Comparison of ENCODE assay signal across 13 cellular contexts in genomic region chr3:52671676-52672075, GRCh38. TPM values are rescaled to one million over a fixed set of nuclear protein-coding genes. Genes with fewer than 3 reads are reported as not detected.
A peak's percentile ranks its signal among the peaks of the same experiment; 100 is the strongest.
DNase-seq lines count a peak whose midpoint lies in the region; ATAC-seq and TF ChIP-seq lines count a peak whose summit lies in the region.
"Had no signal": no experiment of that assay in that cellular context is flagged by ENCODE, and none has a peak within 500 bp of the region (broad histone marks: within the 10 kb centered on the region; RNA-seq: fewer than 3 reads in every experiment).

No MANE protein-coding gene starts in this region.

- no peak overlapping the region for H3K27ac Mint-ChIP-seq in nephron progenitor cell

- H3K36me3 ChIP-seq in SJCRH30 (peaks cover 59% of the 10 kb centered on the region), psoas muscle (ENCODE audit: insufficient read depth in 1 of 2, low read depth in 1 of 2) (peaks cover 14 to 97% of the 10 kb centered on the region in 2 donors)

- H3K4me1 Mint-ChIP-seq in nephron progenitor cell: no peaks in the 10 kb centered on the region
- H3K4me1 Mint-ChIP-seq: neural crest cell had no signal

- intact Hi-C loops in psoas muscle (cut with DNase I): loop anchor here (2.0 to 10.0 kb wide), 2 partner anchors 63 to 187 kb away; no protein-coding TSS in a partner anchor

- no peak for ATAC-seq in psoas muscle

- DNase-seq in GM12865 (ENCODE audit: low read depth): peak; percentile 31
- no peak for DNase-seq in SJCRH30
- DNase-seq in coronary artery (ENCODE audit: low spot score): no peak
- no peak for DNase-seq in psoas muscle
- no peak for DNase-seq in HuH-7 (ENCODE audit: low spot score)
- no peak for DNase-seq in activated CD4-positive, alpha-beta T cell treated with anti-CD3 and anti-CD28 coated beads, Interleukin-2, amount 50 U/mL, for 48 hours
- no peak for DNase-seq in cerebellar nuclear complex (lab: John Stamatoyannopoulos, UW)
- DNase-seq in nephron progenitor cell: no peak
- DNase-seq: COR-L47; NCI-H146; stimulated activated CD4-positive, alpha-beta T cell treated with anti-CD3 and anti-CD28 coated beads, Interleukin-1b, Interleukin-23, amount 100 ng/mL, for 48 hours had no signal

- no peaks in the 10 kb centered on the region for H3K9me3 ChIP-seq in SJCRH30 (replicated peaks)
- no peaks in the 10 kb centered on the region for H3K9me3 ChIP-seq in psoas muscle

- WGBS in psoas muscle, 3 donors: 35 to 61% (median 45%) methylated on average over 1 of the region's 1 CpG

- H3K4me1 ChIP-seq in SJCRH30 (peaks cover 3% of the 10 kb centered on the region; the same call in 1 of the 2 replicates), psoas muscle (peaks cover 7% of the 10 kb centered on the region)

- H3K27me3 Mint-ChIP-seq in nephron progenitor cell (ENCODE audit: low read depth, poor library complexity): no peaks in the 10 kb centered on the region

- H3K4me3 ChIP-seq in GM12865 (ENCODE audit: low read depth, low read length): peak overlapping the region; percentile 35; the same call in 1 of the 2 replicates
- H3K4me3 ChIP-seq in SJCRH30: no peak overlapping the region
- H3K4me3 ChIP-seq in coronary artery: no peak overlapping the region
- no peak overlapping the region for H3K4me3 ChIP-seq in psoas muscle

- H3K27ac ChIP-seq in SJCRH30 (peak overlapping the region; percentile 49; the same call in 1 of the 2 replicates), coronary artery (peak overlapping the region; percentile 56 to 70), psoas muscle (peak overlapping the region; percentile 57)
- H3K27ac ChIP-seq: VCaP had no signal

- H3K36me3 Mint-ChIP-seq in nephron progenitor cell (ENCODE audit: low read depth): peaks cover 76% of the 10 kb centered on the region

- TF ChIP-seq CTCF in GM12865 (IDR thresholded peaks at IDR 0.05; ENCODE audit: insufficient read depth, low read depth, low read length, missing control alignments) (no peak), coronary artery (IDR thresholded peaks at IDR 0.05) (no peak), psoas muscle (IDR thresholded peaks at IDR 0.05) (no peak), nephron progenitor cell (IDR thresholded peaks at IDR 0.05) (no peak)

- H3K9me3 Mint-ChIP-seq in nephron progenitor cell: no peaks in the 10 kb centered on the region
- H3K9me3 Mint-ChIP-seq: neural crest cell had no signal

- no peak overlapping the region for H3K4me3 Mint-ChIP-seq in nephron progenitor cell
- H3K4me3 Mint-ChIP-seq: neural crest cell had no signal

- H3K27me3 ChIP-seq in SJCRH30: no peaks in the 10 kb centered on the region
- no peaks in the 10 kb centered on the region for H3K27me3 ChIP-seq in psoas muscle (ENCODE audit: insufficient read depth in 3 of 3, low read length in 2 of 3)

RNA-seq across cellular contexts. Expression of gene PBRM1, which starts 14.0 kb away (rescaled TPM):
- total RNA-seq in SJCRH30 (2014; rRNA removed; shearing (Covaris generic)): 60.0 and 64.2 TPM in 2 replicates
- 10 to 100 TPM; 38.0 to 46.7 (median 39.9) TPM for total RNA-seq in psoas muscle
- polyA plus RNA-seq in psoas muscle: 10 to 100 TPM in 2 of 3 donors, 1 to 10 TPM in 1; 7.5 to 21.9 (median 12.1) TPM

RNA-seq across cellular contexts. Expression of gene GNL3, which starts 14.2 kb away (rescaled TPM):
- total RNA-seq in SJCRH30 (2014; rRNA removed; shearing (Covaris generic)): 141 and 171 TPM in 2 replicates
- total RNA-seq in psoas muscle: 100 to 1,000 TPM in 1 of 4 donors, 10 to 100 TPM in 3; 47.3 to 109 (median 67.9) TPM
- polyA plus RNA-seq in psoas muscle: 100 to 1,000 TPM in 2 of 3 donors, 10 to 100 TPM in 1; 80.6 to 145 (median 135) TPM

RNA-seq across cellular contexts. Expression of gene GLT8D1, which starts 33.9 kb away (rescaled TPM):
- 39.7 and 43.9 TPM in 2 replicates for total RNA-seq in SJCRH30 (2014; rRNA removed; shearing (Covaris generic))
- total RNA-seq in psoas muscle: 10 to 100 TPM; 12.0 to 20.5 (median 19.8) TPM
- 10 to 100 TPM; 16.6 to 40.1 (median 22.2) TPM for polyA plus RNA-seq in psoas muscle

RNA-seq across cellular contexts. Expression of gene SPCS1, which starts 34.2 kb away (rescaled TPM):
- 88.6 and 96.6 TPM in 2 replicates for total RNA-seq in SJCRH30 (2014; rRNA removed; shearing (Covaris generic))
- 10 to 100 TPM; 55.7 to 85.6 (median 75.3) TPM for total RNA-seq in psoas muscle
- 100 to 1,000 TPM; 108 to 133 (median 116) TPM for polyA plus RNA-seq in psoas muscle
